ENCODE assay signal across 1 cellular context in the genomic region with DNA sequence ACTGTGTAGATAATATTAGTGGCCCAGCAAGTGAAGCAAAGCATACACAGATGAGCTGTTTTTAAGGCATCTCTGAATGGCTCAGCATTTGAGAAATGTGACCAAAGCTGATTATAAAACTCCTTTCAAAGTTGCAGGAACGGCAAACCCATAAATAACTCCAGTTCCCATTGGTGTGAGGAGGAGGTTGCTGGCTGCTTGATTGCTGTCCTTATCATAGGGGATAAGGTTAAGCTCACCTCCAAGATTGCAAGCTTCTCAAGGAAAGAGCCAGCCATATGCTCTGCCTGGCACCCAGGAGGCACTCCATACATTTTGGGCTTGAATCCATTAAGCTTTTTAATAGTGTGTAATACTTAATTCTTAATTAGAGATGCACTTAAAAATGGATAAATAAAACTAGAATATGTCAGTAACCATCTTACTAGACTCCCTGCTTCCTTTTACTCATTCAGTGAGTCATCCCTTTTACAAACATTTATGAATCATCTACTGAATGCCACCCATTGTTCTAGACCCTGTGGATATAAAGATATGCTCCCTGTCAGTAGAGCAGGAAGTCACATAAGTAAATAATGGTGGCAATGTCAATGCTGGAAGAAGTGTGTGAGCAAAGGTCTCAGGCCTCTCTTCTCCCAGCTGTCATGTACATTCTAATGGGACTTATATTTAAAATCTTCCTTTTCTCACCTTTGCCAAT.
TF ChIP-seq lines count a peak whose summit lies in the region.

No MANE protein-coding gene starts in this region.

TF ChIP-seq in K562, 482 proteins besides CTCF, POLR2A, EP300 and RAD21 (continued from another document):
- TF ChIP-seq CBFA2T2 (conservative IDR thresholded peaks at IDR 0.05) = peak; percentile 72
- TF ChIP-seq CBFA2T3 (IDR thresholded peaks at IDR 0.05) = peak; percentile 86
- TF ChIP-seq NCOR1 (IDR thresholded peaks at IDR 0.05) = peak; percentile 76
- peak; percentile 97 for TF ChIP-seq MEF2A (IDR thresholded peaks at IDR 0.05; ENCODE audit: control insufficient read depth, low read depth, low read length)
- peak in 1 of 2 experiments; percentile 16; a peak in 1 of 4 replicates for TF ChIP-seq TRIM24 (IDR thresholded peaks at IDR 0.05)
- TF ChIP-seq GTF2E2 (tag; IDR thresholded peaks at IDR 0.05) = 0 out of 2 replicates have a peak, but pooled peaks have one; percentile 19
- TF ChIP-seq, protein P1, sequence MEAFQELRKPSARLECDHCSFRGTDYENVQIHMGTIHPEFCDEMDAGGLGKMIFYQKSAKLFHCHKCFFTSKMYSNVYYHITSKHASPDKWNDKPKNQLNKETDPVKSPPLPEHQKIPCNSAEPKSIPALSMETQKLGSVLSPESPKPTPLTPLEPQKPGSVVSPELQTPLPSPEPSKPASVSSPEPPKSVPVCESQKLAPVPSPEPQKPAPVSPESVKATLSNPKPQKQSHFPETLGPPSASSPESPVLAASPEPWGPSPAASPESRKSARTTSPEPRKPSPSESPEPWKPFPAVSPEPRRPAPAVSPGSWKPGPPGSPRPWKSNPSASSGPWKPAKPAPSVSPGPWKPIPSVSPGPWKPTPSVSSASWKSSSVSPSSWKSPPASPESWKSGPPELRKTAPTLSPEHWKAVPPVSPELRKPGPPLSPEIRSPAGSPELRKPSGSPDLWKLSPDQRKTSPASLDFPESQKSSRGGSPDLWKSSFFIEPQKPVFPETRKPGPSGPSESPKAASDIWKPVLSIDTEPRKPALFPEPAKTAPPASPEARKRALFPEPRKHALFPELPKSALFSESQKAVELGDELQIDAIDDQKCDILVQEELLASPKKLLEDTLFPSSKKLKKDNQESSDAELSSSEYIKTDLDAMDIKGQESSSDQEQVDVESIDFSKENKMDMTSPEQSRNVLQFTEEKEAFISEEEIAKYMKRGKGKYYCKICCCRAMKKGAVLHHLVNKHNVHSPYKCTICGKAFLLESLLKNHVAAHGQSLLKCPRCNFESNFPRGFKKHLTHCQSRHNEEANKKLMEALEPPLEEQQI (IDR thresholded peaks at IDR 0.05) = peak; percentile 71; the same call in 1 of the 2 replicates
- no peak for TF ChIP-seq ATF1 (CRISPR knock-in tag; IDR thresholded peaks at IDR 0.05)
- TF ChIP-seq ATF1 (tag; IDR thresholded peaks at IDR 0.05) = 0 out of 2 replicates have a peak, but pooled peaks have one; percentile 34
- TF ChIP-seq SPI1 (IDR thresholded peaks at IDR 0.05; ENCODE audit: borderline replicate concordance, low read depth, low read length) = peak; percentile 23; the same call in 1 of the 2 replicates
- TF ChIP-seq RCOR1 (IDR thresholded peaks at IDR 0.05; ENCODE audit: borderline replicate concordance in 1 of 2, low read depth in 2 of 2, low read length in 2 of 2) = peak; percentile 28 to 72; a peak in 2 of 4 replicates
- TF ChIP-seq YY1 (IDR thresholded peaks at IDR 0.05; ENCODE audit: borderline replicate concordance in 1 of 3, control insufficient read depth in 1 of 3, extremely low read depth in 1 of 3, insufficient read depth in 3 of 3, insufficient read length in 1 of 3, insufficient replicate concordance in 2 of 3, low read depth in 1 of 3, low read length in 2 of 3) = peak in 1 of 3 experiments; percentile 66
- peak; percentile 29 for TF ChIP-seq CCNT2 (IDR thresholded peaks at IDR 0.05; ENCODE audit: borderline replicate concordance, extremely low read depth, insufficient read length, low read depth, low read length)
- peak; percentile 96 for TF ChIP-seq DPF2 (IDR thresholded peaks at IDR 0.05)
- TF ChIP-seq MTA1 (IDR thresholded peaks at IDR 0.05; ENCODE audit: borderline replicate concordance) = 0 out of 2 replicates have a peak, but pooled peaks have one; percentile 49
- TF ChIP-seq, protein P2, sequence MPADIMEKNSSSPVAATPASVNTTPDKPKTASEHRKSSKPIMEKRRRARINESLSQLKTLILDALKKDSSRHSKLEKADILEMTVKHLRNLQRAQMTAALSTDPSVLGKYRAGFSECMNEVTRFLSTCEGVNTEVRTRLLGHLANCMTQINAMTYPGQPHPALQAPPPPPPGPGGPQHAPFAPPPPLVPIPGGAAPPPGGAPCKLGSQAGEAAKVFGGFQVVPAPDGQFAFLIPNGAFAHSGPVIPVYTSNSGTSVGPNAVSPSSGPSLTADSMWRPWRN (IDR thresholded peaks at IDR 0.05; ENCODE audit: low read depth) = 0 out of 2 replicates have a peak, but pooled peaks have one; percentile 41
- TF ChIP-seq, protein P3, sequence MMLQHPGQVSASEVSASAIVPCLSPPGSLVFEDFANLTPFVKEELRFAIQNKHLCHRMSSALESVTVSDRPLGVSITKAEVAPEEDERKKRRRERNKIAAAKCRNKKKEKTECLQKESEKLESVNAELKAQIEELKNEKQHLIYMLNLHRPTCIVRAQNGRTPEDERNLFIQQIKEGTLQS (IDR thresholded peaks at IDR 0.05) = peak; percentile 97
- TF ChIP-seq, protein P3 (CRISPR knock-in tag; conservative IDR thresholded peaks at IDR 0.05) = peak; percentile 61; the same call in 1 of the 2 replicates
- 0 out of 2 replicates have a peak, but pooled peaks have one; percentile 20 for TF ChIP-seq LCOR (CRISPR knock-in tag; IDR thresholded peaks at IDR 0.05)
- TF ChIP-seq ARID1B (IDR thresholded peaks at IDR 0.05) = peak; percentile 94
- no peak for TF ChIP-seq ZNF212 (CRISPR knock-in tag; IDR thresholded peaks at IDR 0.05)
- TF ChIP-seq SMARCA4 (IDR thresholded peaks at IDR 0.05) = peak; percentile 94
